ENCODE assay signal across 27 cellular contexts in the genomic region with DNA sequence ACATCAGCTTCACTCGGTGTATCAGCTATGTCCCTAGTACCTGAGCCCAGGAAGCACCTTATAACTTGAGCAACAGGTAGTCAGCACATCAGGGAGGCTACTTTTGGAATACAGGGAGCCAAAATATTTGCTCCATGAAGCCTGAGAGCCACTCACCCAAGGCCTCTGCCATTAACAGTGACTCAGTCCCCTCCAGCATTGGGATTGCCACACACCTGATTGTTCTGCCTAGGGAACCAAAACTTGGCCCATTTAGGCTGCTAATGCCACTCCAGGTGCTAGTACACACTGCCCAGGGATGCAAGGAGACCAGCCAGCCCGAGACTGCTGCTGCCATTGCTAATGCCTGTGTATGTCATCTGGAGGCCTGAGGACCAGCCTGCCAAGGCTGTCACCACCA.
"Had no signal": no experiment of that assay in that cellular context is flagged by ENCODE, and none has a peak within 500 bp of the region (broad histone marks: within the 10 kb centered on the region; RNA-seq: fewer than 3 reads in every experiment).

No MANE protein-coding gene starts in this region.

- DNase-seq: activated CD4-positive, alpha-beta memory T cell treated with anti-CD3 and anti-CD28 coated beads for 36 hours; activated CD4-positive, alpha-beta T cell treated with anti-CD3 and anti-CD28 coated beads for 48 hours; activated CD8-positive, alpha-beta memory T cell treated with anti-CD3 and anti-CD28 coated beads, Interleukin-2, amount 10 ng/mL, durations not matched to agents 7 days and 5 days; activated CD8-positive, alpha-beta memory T cell treated with anti-CD3 and anti-CD28 coated beads, Interleukin-2, amount 50 U/mL, for 4 hours; activated CD8-positive, alpha-beta T cell treated with anti-CD3 and anti-CD28 coated beads, Interleukin-2, amount 10 ng/mL, durations not matched to agents 7 days and 5 days; activated effector memory CD4-positive, alpha-beta T cell treated with anti-CD3 and anti-CD28 coated beads, Interleukin-2, amount 50 U/mL, for 16 hours; activated naive CD4-positive, alpha-beta T cell treated with anti-CD3 and anti-CD28 coated beads for 36 hours; activated naive CD8-positive, alpha-beta T cell treated with anti-CD3 and anti-CD28 coated beads for 36 hours; activated naive CD8-positive, alpha-beta T cell treated with anti-CD3 and anti-CD28 coated beads, Interleukin-2, amount 50 U/mL, for 24 hours; activated T-cell treated with anti-CD3 and anti-CD28 coated beads, Interleukin-2, amount 50 U/mL, for 1 hour; activated T-cell treated with anti-CD3 and anti-CD28 coated beads, Interleukin-2, amount 50 U/mL, for 48 hours; adrenal gland; amygdala; aorta; body of pancreas; effector CD4-positive, alpha-beta T cell; effector memory CD8-positive, alpha-beta T cell; foreskin fibroblast; gastrocnemius medialis; glutamatergic neuron; heart left ventricle; T-helper 2 cell had no signal

- H3K27ac ChIP-seq: adrenal gland, body of pancreas, coronary artery, epithelial cell of prostate, gastrocnemius medialis, heart left ventricle, VCaP had no signal

- H3K4me3 ChIP-seq: adrenal gland, body of pancreas, coronary artery, gastrocnemius medialis, heart left ventricle had no signal

- H3K9me3 ChIP-seq: adrenal gland, body of pancreas, gastrocnemius medialis had no signal

- H3K4me1 ChIP-seq: adrenal gland, body of pancreas, gastrocnemius medialis, heart left ventricle had no signal

- H3K36me3 ChIP-seq: adrenal gland, gastrocnemius medialis, heart left ventricle had no signal

- H3K27me3 ChIP-seq: adrenal gland, body of pancreas, gastrocnemius medialis, heart left ventricle had no signal

- ATAC-seq: activated CD4-positive, CD25-positive, alpha-beta regulatory T cell treated with anti-CD3 and anti-CD28 coated beads, Interleukin-2, amount 50 U/mL, for 24 hours; activated CD8-positive, alpha-beta memory T cell treated with anti-CD3 and anti-CD28 coated beads, Interleukin-2, amount 10 ng/mL, durations not matched to agents 7 days and 5 days; activated CD8-positive, alpha-beta T cell treated with anti-CD3 and anti-CD28 coated beads, Interleukin-2, amount 10 ng/mL, durations not matched to agents 7 days and 5 days; activated naive CD8-positive, alpha-beta T cell treated with anti-CD3 and anti-CD28 coated beads, Interleukin-2, amount 50 U/mL, for 24 hours; body of pancreas; effector memory CD8-positive, alpha-beta T cell; gastrocnemius medialis; heart left ventricle; WTC11 had no signal
